ENCODE assay signal across 24 cellular contexts in genomic region chr17:63547083-63547523, GRCh38. TPM values are rescaled to one million over a fixed set of nuclear protein-coding genes. Genes with fewer than 3 reads are reported as not detected.
DNase-seq lines count a peak whose midpoint lies in the region; ATAC-seq, FAIRE-seq and TF ChIP-seq lines count a peak whose summit lies in the region.
"Had no signal": no experiment of that assay in that cellular context is flagged by ENCODE, and none has a peak within 500 bp of the region (broad histone marks: within the 10 kb centered on the region; RNA-seq: fewer than 3 reads in every experiment).

No MANE protein-coding gene starts in this region.

- no peaks in the 10 kb centered on the region for H3K9me1 ChIP-seq in K562 (ENCODE audit: control insufficient read depth, insufficient read depth, low read length)

- H3K36me3 ChIP-seq in HEK293 (ENCODE audit: control insufficient read depth in 2 of 2, insufficient read depth in 1 of 2, low read length in 2 of 2) (no peaks in the 10 kb centered on the region), K562 (ENCODE audit: control insufficient read depth, insufficient read depth, low read length) (no peaks in the 10 kb centered on the region)
- H3K36me3 ChIP-seq: BE2C had no signal

- H3K4me3 ChIP-seq in HEK293 (ENCODE audit: low read depth, low read length), result no peak overlapping the region
- H3K4me3 ChIP-seq in K562, result no peak overlapping the region
- H3K4me3 ChIP-seq: BLaER1 treated with 17β-estradiol and CSF1 and Interleukin-3, amounts not matched to agents 10 nM and 100 nM; HAP-1 had no signal

- TF ChIP-seq EP300 in K562 (IDR thresholded peaks at IDR 0.05; ENCODE audit: low read length), result no peak

- H3K9ac ChIP-seq in K562 (ENCODE audit: insufficient read depth in 1 of 2, low read depth in 2 of 2, low read length in 2 of 2), result no peak overlapping the region
- H3K9ac ChIP-seq: BLaER1 treated with 17β-estradiol and CSF1 and Interleukin-3, amounts not matched to agents 10 nM and 100 nM had no signal

- H3K9me3 Mint-ChIP-seq in activated CD8-positive, alpha-beta memory T cell treated with anti-CD3 and anti-CD28 coated beads, Interleukin-2, amount 10 ng/mL, durations not matched to agents 7 days and 5 days (ENCODE audit: low read depth), result no peaks in the 10 kb centered on the region
- no peaks in the 10 kb centered on the region for H3K9me3 Mint-ChIP-seq in memory B cell
- H3K9me3 Mint-ChIP-seq: CD14-positive monocyte; CD4-positive, alpha-beta memory T cell had no signal

- H3K27ac ChIP-seq in HEK293 (ENCODE audit: extremely low read depth, low read depth, low read length) (no peak overlapping the region), K562 (ENCODE audit: extremely low read depth, low read depth, low read length) (no peak overlapping the region)
- H3K27ac ChIP-seq: 22Rv1; BLaER1 treated with 17β-estradiol and CSF1 and Interleukin-3, amounts not matched to agents 10 nM and 100 nM had no signal

- intact Hi-C loops in K562 (cut with micrococcal nuclease), result no loop called here
- intact Hi-C loops in sciatic nerve (cut with DNase I), result no loop called here

- peaks cover 1% of the 10 kb centered on the region for H3K36me3 Mint-ChIP-seq in activated CD8-positive, alpha-beta memory T cell treated with anti-CD3 and anti-CD28 coated beads, Interleukin-2, amount 10 ng/mL, durations not matched to agents 7 days and 5 days
- no peaks in the 10 kb centered on the region for H3K36me3 Mint-ChIP-seq in memory B cell
- H3K36me3 Mint-ChIP-seq: CD14-positive monocyte had no signal

- H3K4me1 ChIP-seq in HEK293 (ENCODE audit: control insufficient read depth, insufficient read depth, low read length), result peaks cover 5% of the 10 kb centered on the region; the same call in 1 of the 2 replicates
- H3K4me1 ChIP-seq in K562 (replicated peaks in 1 of 2; ENCODE audit: control insufficient read depth in 2 of 2, insufficient read depth in 2 of 2, low read length in 2 of 2), result peaks cover 0 to 22% of the 10 kb centered on the region in 2 experiments; a peak in 3 of 5 replicates
- H3K4me1 ChIP-seq: Caco-2 had no signal

- H3K79me2 ChIP-seq in K562 (ENCODE audit: control insufficient read depth, insufficient read depth, low read length), result peaks cover 24% of the 10 kb centered on the region

- FAIRE-seq in K562 (lab: Jason Lieb, UNC), result no peak
- FAIRE-seq: A204.1, G401.6, GM12892, H54 had no signal

- no peaks in the 10 kb centered on the region for H3K27me3 Mint-ChIP-seq in activated CD8-positive, alpha-beta memory T cell treated with anti-CD3 and anti-CD28 coated beads, Interleukin-2, amount 10 ng/mL, durations not matched to agents 7 days and 5 days
- H3K27me3 Mint-ChIP-seq in memory B cell, result no peaks in the 10 kb centered on the region
- H3K27me3 Mint-ChIP-seq: CD4-positive, alpha-beta memory T cell had no signal

- no peaks in the 10 kb centered on the region for H3K9me3 ChIP-seq in HEK293 (ENCODE audit: control insufficient read depth, insufficient read depth, low read depth, low read length)
- H3K9me3 ChIP-seq in K562 (replicated peaks; ENCODE audit: control insufficient read depth, insufficient read depth, low read depth, low read length), result no peaks in the 10 kb centered on the region
- H3K9me3 ChIP-seq: BE2C; BLaER1 treated with 17β-estradiol and CSF1 and Interleukin-3, amounts not matched to agents 10 nM and 100 nM; Caco-2; HAP-1 had no signal

- BruUV-seq in K562 (replicated peaks; lab: Mats Ljungman, UMichigan), result no TSS peak

- TF ChIP-seq POLR2A in K562 (conservative IDR thresholded peaks at IDR 0.05), result no peak

- no peak overlapping the region for H2AFZ ChIP-seq in K562 (ENCODE audit: low read depth, low read length)

- H3K4me1 Mint-ChIP-seq in activated CD8-positive, alpha-beta memory T cell treated with anti-CD3 and anti-CD28 coated beads, Interleukin-2, amount 10 ng/mL, durations not matched to agents 7 days and 5 days, result peaks cover 7% of the 10 kb centered on the region
- peaks cover 13% of the 10 kb centered on the region for H3K4me1 Mint-ChIP-seq in memory B cell

- WGBS in K562 (ENCODE audit: insufficient coverage, low coverage, missing lambda C conversion rate), result 62% methylated on average over 5 of the region's 5 CpGs

- peak; percentile 7 for DNase-seq in activated CD8-positive, alpha-beta memory T cell treated with anti-CD3 and anti-CD28 coated beads, Interleukin-2, amount 50 U/mL, for 48 hours
- no peak for DNase-seq in activated CD8-positive, alpha-beta memory T cell treated with anti-CD3 and anti-CD28 coated beads, Interleukin-2, amount 10 ng/mL, durations not matched to agents 7 days and 5 days
- DNase-seq in K562 (ENCODE audit: extremely low read depth in 1 of 4, low spot score in 3 of 4) (no peak), memory B cell (ENCODE audit: low spot score in 2 of 2) (no peak), sciatic nerve (ENCODE audit: low spot score) (no peak), SW480 (ENCODE audit: low spot score) (no peak), NCI-H2227 treated with DMSO at 0.1 percent for 48 hours (lab: John Stamatoyannopoulos, UW) (no peak)
- DNase-seq: ACHN; AML-193; BE2C; Caco-2; CD4-positive, alpha-beta memory T cell; DMS153; DND-41; GOT3 had no signal

- POLR2A ChIA-PET in HEK293 (lab: Yijun Ruan, JAX) (no interaction called here), K562 (lab: Yijun Ruan, JAX) (interaction anchor here (1.2 to 1.5 kb wide), 2 partner anchors 11 to 116 kb away, joined by 3 to 4 read pairs; no protein-coding TSS in a partner anchor)

- TF ChIP-seq RAD21 in K562 (CRISPR knock-in tag; conservative IDR thresholded peaks at IDR 0.05 in 1 of 2, IDR thresholded peaks at IDR 0.05 in 1 of 2), result no peak

- H3K27ac Mint-ChIP-seq in activated CD8-positive, alpha-beta memory T cell treated with anti-CD3 and anti-CD28 coated beads, Interleukin-2, amount 10 ng/mL, durations not matched to agents 7 days and 5 days, result no peak overlapping the region
- H3K27ac Mint-ChIP-seq in memory B cell, result peak overlapping the region; percentile 58
- H3K27ac Mint-ChIP-seq: CD14-positive monocyte had no signal

- in situ Hi-C loops in K562 (cut with MboI), result no loop called here

- no peaks in the 10 kb centered on the region for H3K27me3 ChIP-seq in K562 (ENCODE audit: control insufficient read depth in 2 of 2, insufficient read depth in 2 of 2, low read length in 2 of 2)
- H3K27me3 ChIP-seq: BE2C; BLaER1 treated with 17β-estradiol and CSF1 and Interleukin-3, amounts not matched to agents 10 nM and 100 nM had no signal

- no peak for ATAC-seq in activated CD8-positive, alpha-beta memory T cell treated with anti-CD3 and anti-CD28 coated beads, Interleukin-2, amount 10 ng/mL, durations not matched to agents 7 days and 5 days
- ATAC-seq in K562 (no peak), memory B cell (ENCODE audit: low read depth) (no peak), sciatic nerve (no peak)

- TF ChIP-seq CTCF in HEK293 (tag by site-specific recombination; IDR thresholded peaks at IDR 0.05) (no peak), K562 (IDR thresholded peaks at IDR 0.05 in 2 of 3, conservative IDR thresholded peaks at IDR 0.05 in 1 of 3; ENCODE audit: insufficient read depth in 2 of 3, low read depth in 1 of 3, low read length in 3 of 3) (no peak)

- no peak overlapping the region for H3K4me3 Mint-ChIP-seq in activated CD8-positive, alpha-beta memory T cell treated with anti-CD3 and anti-CD28 coated beads, Interleukin-2, amount 10 ng/mL, durations not matched to agents 7 days and 5 days
- no peak overlapping the region for H3K4me3 Mint-ChIP-seq in memory B cell
- H3K4me3 Mint-ChIP-seq: CD14-positive monocyte had no signal

- CTCF ChIA-PET in activated CD8-positive, alpha-beta memory T cell treated with anti-CD3 and anti-CD28 coated beads, Interleukin-2, amount 10 ng/mL, durations not matched to agents 7 days and 5 days (lab: Charles Lee), result no interaction called here
- CTCF ChIA-PET in HEK293 (lab: Yijun Ruan, JAX) (interaction anchor here (0.7 kb wide), 1 partner anchor 860 kb away, joined by 4 read pairs; no protein-coding TSS in a partner anchor), K562 (lab: Yijun Ruan, JAX; ENCODE audit: low intra/inter-chr PET ratio) (no interaction called here)

- peaks cover 6% of the 10 kb centered on the region; the same call in 1 of the 2 replicates for H4K20me1 ChIP-seq in K562 (replicated peaks; ENCODE audit: control insufficient read depth, insufficient read depth, low read length)

- H3K4me2 ChIP-seq in K562 (ENCODE audit: insufficient read depth, low read length), result no peak overlapping the region
- H3K4me2 ChIP-seq: BLaER1 treated with 17β-estradiol and CSF1 and Interleukin-3, amounts not matched to agents 10 nM and 100 nM had no signal

RNA-seq across cellular contexts. Expression of gene DCAF7, which starts 3.2 kb away (rescaled TPM):
- 100 to 1,000 TPM; 129 to 139 TPM for total RNA-seq in activated CD8-positive, alpha-beta memory T cell treated with anti-CD3 and anti-CD28 coated beads, Interleukin-2, amount 10 ng/mL, durations not matched to agents 7 days and 5 days
- total RNA-seq in K562 (2011; cell fraction: chromatin; rRNA removed; ENCODE audit: low replicate concordance), result 38.0 and 39.5 TPM in 2 replicates
- 28.7 and 30.0 TPM in 2 replicates for total RNA-seq in K562 (2011; cell fraction: nucleolus; rRNA removed)
- total RNA-seq in K562 (2011; cell fraction: nucleoplasm; rRNA removed), result 37.9 and 48.6 TPM in 2 replicates
- total RNA-seq in K562 (2014; rRNA removed) (30.8 and 40.8 TPM in 2 replicates), K562 (2014; rRNA removed; fragmentation: Illumina TruSeq; extraction: Trizol) (40.8 and 41.8 TPM in 2 replicates), K562 (2015; rRNA removed; fragmentation: Illumina TruSeq; extraction: Trizol) (40.2 and 41.8 TPM in 2 replicates), K562 (2021) (117 and 123 TPM in 2 replicates), sciatic nerve (60.6 TPM)
- polyA plus RNA-seq in K562 (2011; rRNA removed) (55.5 and 99.8 TPM in 2 replicates), K562 (2014; fragmentation: Illumina TruSeq; extraction: Trizol) (76.8 and 82.1 TPM in 2 replicates), K562 (2014; fragmentation: Nextera tagmentation; extraction: Ambion mirVana) (10 to 100 TPM; 35.9 to 38.0 TPM), K562 (2014; rRNA removed) (39.1 and 47.7 TPM in 2 replicates)
- 70.8 and 74.0 TPM in 2 replicates for polyA plus RNA-seq in K562 (2011; cell fraction: cytosol; rRNA removed)
- polyA plus RNA-seq in K562 (2011; cell fraction: nucleus; rRNA removed), result 36.3 and 49.3 TPM in 2 replicates
- 80.2 and 92.9 TPM in 2 replicates for polyA plus RNA-seq in K562 (2012)
- 86.0 and 117 TPM in 2 replicates for polyA minus RNA-seq in K562 (2011; rRNA and poly(A)+ RNA removed)
- 67.3 and 99.9 TPM in 2 replicates for polyA minus RNA-seq in K562 (2011; cell fraction: cytosol; rRNA and poly(A)+ RNA removed)
- 11.7 and 18.8 TPM in 2 replicates for polyA minus RNA-seq in K562 (2011; cell fraction: nucleus; rRNA and poly(A)+ RNA removed)

RNA-seq across cellular contexts. Expression of gene KCNH6, which starts 23.9 kb away (rescaled TPM):
- total RNA-seq in activated CD8-positive, alpha-beta memory T cell treated with anti-CD3 and anti-CD28 coated beads, Interleukin-2, amount 10 ng/mL, durations not matched to agents 7 days and 5 days, result not detected
- total RNA-seq in K562 (2011; cell fraction: chromatin; rRNA removed; ENCODE audit: low replicate concordance), result not detected in 2 replicates
- total RNA-seq in K562 (2011; cell fraction: nucleolus; rRNA removed), result not detected in 2 replicates
- not detected in 2 replicates for total RNA-seq in K562 (2011; cell fraction: nucleoplasm; rRNA removed)
- total RNA-seq in K562 (2014; rRNA removed) (not detected in 2 replicates), K562 (2014; rRNA removed; fragmentation: Illumina TruSeq; extraction: Trizol) (not detected in 2 replicates), K562 (2015; rRNA removed; fragmentation: Illumina TruSeq; extraction: Trizol) (not detected in 2 replicates), K562 (2021) (not detected in 2 replicates), sciatic nerve (not detected)
- polyA plus RNA-seq in K562 (2011; rRNA removed) (not detected in 2 replicates), K562 (2014; fragmentation: Illumina TruSeq; extraction: Trizol) (not detected in 2 replicates), K562 (2014; fragmentation: Nextera tagmentation; extraction: Ambion mirVana) (not detected), K562 (2014; rRNA removed) (not detected in 2 replicates)
- not detected in 2 replicates for polyA plus RNA-seq in K562 (2011; cell fraction: cytosol; rRNA removed)
- polyA plus RNA-seq in K562 (2011; cell fraction: nucleus; rRNA removed), result not detected in 2 replicates
- not detected in 2 replicates for polyA plus RNA-seq in K562 (2012)
- not detected in 2 replicates for polyA minus RNA-seq in K562 (2011; rRNA and poly(A)+ RNA removed)
- polyA minus RNA-seq in K562 (2011; cell fraction: cytosol; rRNA and poly(A)+ RNA removed), result not detected in 2 replicates
- not detected in 2 replicates for polyA minus RNA-seq in K562 (2011; cell fraction: nucleus; rRNA and poly(A)+ RNA removed)
- total RNA-seq: Caco-2; CD4-positive, alpha-beta memory T cell had no signal
- polyA plus RNA-seq: CD14-positive monocyte; CD4-positive, alpha-beta memory T cell had no signal

RNA-seq across cellular contexts. Expression of gene TACO1, which starts 53.6 kb away (rescaled TPM):
- 10 to 100 TPM; 23.3 to 27.8 TPM for total RNA-seq in activated CD8-positive, alpha-beta memory T cell treated with anti-CD3 and anti-CD28 coated beads, Interleukin-2, amount 10 ng/mL, durations not matched to agents 7 days and 5 days
- 12.0 and 16.8 TPM in 2 replicates for total RNA-seq in K562 (2011; cell fraction: chromatin; rRNA removed; ENCODE audit: low replicate concordance)
- 12.2 TPM in 2 replicates for total RNA-seq in K562 (2011; cell fraction: nucleolus; rRNA removed)
- 11.5 and 13.8 TPM in 2 replicates for total RNA-seq in K562 (2011; cell fraction: nucleoplasm; rRNA removed)
- 18.7 and 23.9 TPM in 2 replicates for total RNA-seq in K562 (2014; rRNA removed)
- total RNA-seq in K562 (2014; rRNA removed; fragmentation: Illumina TruSeq; extraction: Trizol), result 24.7 and 25.2 TPM in 2 replicates
- total RNA-seq in K562 (2015; rRNA removed; fragmentation: Illumina TruSeq; extraction: Trizol), result 29.6 and 30.9 TPM in 2 replicates
- 40.8 and 42.1 TPM in 2 replicates for total RNA-seq in K562 (2021)
- 26.9 and 33.2 TPM in 2 replicates for polyA plus RNA-seq in K562 (2011; rRNA removed)
- polyA plus RNA-seq in K562 (2011; cell fraction: cytosol; rRNA removed), result 24.0 and 38.5 TPM in 2 replicates
- polyA plus RNA-seq in K562 (2011; cell fraction: nucleus; rRNA removed), result 15.0 and 17.0 TPM in 2 replicates
- polyA plus RNA-seq in K562 (2012), result 25.8 and 34.2 TPM in 2 replicates
- polyA plus RNA-seq in K562 (2014; fragmentation: Illumina TruSeq; extraction: Trizol), result 31.9 and 40.3 TPM in 2 replicates
- polyA plus RNA-seq in K562 (2014; fragmentation: Nextera tagmentation; extraction: Ambion mirVana), result 10 to 100 TPM; 10.3 to 10.4 TPM
- 41.6 and 42.3 TPM in 2 replicates for polyA plus RNA-seq in K562 (2014; rRNA removed)
- polyA minus RNA-seq in K562 (2011; rRNA and poly(A)+ RNA removed), result 22.3 and 29.2 TPM in 2 replicates
- 9.6 and 15.9 TPM in 2 replicates for polyA minus RNA-seq in K562 (2011; cell fraction: cytosol; rRNA and poly(A)+ RNA removed)
- polyA minus RNA-seq in K562 (2011; cell fraction: nucleus; rRNA and poly(A)+ RNA removed), result 5.1 and 5.7 TPM in 2 replicates
- 12.2 TPM for total RNA-seq in sciatic nerve
